Comparison of ENCODE assay signal across 1 cellular context in the genomic region with DNA sequence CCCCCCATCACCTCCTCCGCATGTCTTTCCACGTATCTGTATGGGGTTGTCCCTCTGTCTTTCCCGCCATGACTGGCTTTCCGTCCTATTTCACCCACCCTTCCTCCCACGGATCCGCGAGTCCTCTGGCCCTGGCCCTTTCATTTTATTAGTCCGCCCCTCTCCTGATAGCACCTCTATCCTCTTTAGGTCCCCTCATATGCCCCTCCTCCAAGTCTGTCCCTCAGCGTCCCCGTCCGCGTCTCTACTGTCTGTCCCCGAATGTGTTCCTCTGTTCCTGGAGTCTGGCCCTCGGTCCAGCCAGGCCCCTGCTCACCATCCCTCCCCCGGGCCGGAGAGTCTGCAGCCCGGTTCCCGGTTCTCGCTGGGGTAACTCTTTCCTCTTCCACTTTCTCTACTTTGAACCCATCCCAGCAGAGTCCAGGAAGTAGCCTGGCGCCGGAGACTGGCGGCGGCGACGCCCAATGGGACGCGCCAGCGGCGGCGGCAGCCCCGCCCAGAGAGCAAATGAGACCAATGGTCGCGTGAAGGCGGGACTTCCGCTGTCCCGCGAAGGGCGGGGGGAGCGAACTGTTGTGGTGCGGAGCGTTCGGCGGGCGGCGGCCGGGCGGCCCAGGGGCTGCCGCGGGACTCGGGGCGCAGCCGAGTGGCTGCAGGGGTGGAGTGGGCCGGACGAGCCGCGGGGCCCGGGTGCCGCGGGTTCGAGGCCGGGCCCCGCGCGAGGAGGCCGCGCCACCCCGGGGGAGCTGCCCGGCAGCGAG.
TF ChIP-seq lines count a peak whose summit lies in the region.

SAP30L (plus strand) TSS at position 576 of the 761 bp plus-strand sequence. CDS start 608 bp downstream, outside the sequence.

TF ChIP-seq in HepG2, 621 proteins besides CTCF, POLR2A, EP300 and RAD21 (continued from another document and continues in another):
- TF ChIP-seq, protein P1, sequence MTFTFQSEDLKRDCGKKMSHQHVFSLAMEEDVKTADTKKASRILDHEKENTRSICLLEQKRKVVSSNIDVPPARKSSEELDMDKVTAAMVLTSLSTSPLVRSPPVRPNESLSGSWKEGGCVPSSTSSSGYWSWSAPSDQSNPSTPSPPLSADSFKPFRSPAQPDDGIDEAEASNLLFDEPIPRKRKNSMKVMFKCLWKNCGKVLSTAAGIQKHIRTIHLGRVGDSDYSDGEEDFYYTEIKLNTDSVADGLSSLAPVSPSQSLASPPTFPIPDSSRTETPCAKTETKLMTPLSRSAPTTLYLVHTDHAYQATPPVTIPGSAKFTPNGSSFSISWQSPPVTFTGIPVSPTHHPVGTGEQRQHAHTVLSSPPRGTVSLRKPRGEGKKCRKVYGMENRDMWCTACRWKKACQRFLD (CRISPR knock-in tag; IDR thresholded peaks at IDR 0.05; ENCODE audit: borderline replicate concordance): peak; percentile 44; the same call in 1 of the 2 replicates
- TF ChIP-seq SOX6 (IDR thresholded peaks at IDR 0.05) (no peak), SOX6 (CRISPR knock-in tag; IDR thresholded peaks at IDR 0.05) (no peak; the same call in 1 of the 2 replicates), MBD4 (IDR thresholded peaks at IDR 0.05; ENCODE audit: borderline replicate concordance, low read length) (no peak), ZNF605 (CRISPR knock-in tag; IDR thresholded peaks at IDR 0.05) (peak; percentile 82), ZNF557 (CRISPR knock-in tag; IDR thresholded peaks at IDR 0.05) (0 out of 2 replicates have a peak, but pooled peaks have one; percentile 22), DRAP1 (CRISPR knock-in tag; IDR thresholded peaks at IDR 0.05) (peak; percentile 96), NR2F2 (IDR thresholded peaks at IDR 0.05; ENCODE audit: borderline replicate concordance, low read depth) (no peak; the same call in 1 of the 2 replicates), MTF1 (CRISPR knock-in tag; IDR thresholded peaks at IDR 0.05) (no peak), ZNF232 (CRISPR knock-in tag; IDR thresholded peaks at IDR 0.05; ENCODE audit: borderline replicate concordance) (peak; percentile 73; the same call in 1 of the 2 replicates), RBAK (CRISPR knock-in tag; IDR thresholded peaks at IDR 0.05) (no peak), ZNF572 (CRISPR knock-in tag; IDR thresholded peaks at IDR 0.05) (peak; percentile 74; the same call in 1 of the 2 replicates), ZNF790 (CRISPR knock-in tag; IDR thresholded peaks at IDR 0.05; ENCODE audit: borderline replicate concordance) (0 out of 2 replicates have a peak, but pooled peaks have one; percentile 72), NFATC3 (CRISPR knock-in tag; IDR thresholded peaks at IDR 0.05) (no peak), RXRB (CRISPR knock-in tag; IDR thresholded peaks at IDR 0.05; ENCODE audit: borderline replicate concordance) (0 out of 2 replicates have a peak, but pooled peaks have one; percentile 15), ZNF337 (CRISPR knock-in tag; IDR thresholded peaks at IDR 0.05; ENCODE audit: borderline replicate concordance, low read depth) (no peak), KLF15 (CRISPR knock-in tag; IDR thresholded peaks at IDR 0.05; ENCODE audit: borderline replicate concordance) (no peak), ZNF768 (CRISPR knock-in tag; IDR thresholded peaks at IDR 0.05) (peak; percentile 13; the same call in 1 of the 2 replicates), TEAD2 (CRISPR knock-in tag; IDR thresholded peaks at IDR 0.05) (no peak), HES4 (CRISPR knock-in tag; IDR thresholded peaks at IDR 0.05; ENCODE audit: borderline replicate concordance) (peak; percentile 79; the same call in 1 of the 2 replicates), FOXK1 (CRISPR knock-in tag; IDR thresholded peaks at IDR 0.05; ENCODE audit: borderline replicate concordance, low read depth) (peak; percentile 83; the same call in 1 of the 2 replicates), ZNF761 (CRISPR knock-in tag; conservative IDR thresholded peaks at IDR 0.05) (no peak), HNRNPLL (IDR thresholded peaks at IDR 0.05; ENCODE audit: low read depth, low read length, poor library complexity, severe bottlenecking) (peak; percentile 64), ZNF788 (CRISPR knock-in tag; IDR thresholded peaks at IDR 0.05; ENCODE audit: borderline replicate concordance) (peak; percentile 29; the same call in 1 of the 2 replicates), SRSF9 (IDR thresholded peaks at IDR 0.05; ENCODE audit: borderline replicate concordance, insufficient read depth, low read depth, low read length, poor library complexity, severe bottlenecking) (no peak), ZNF331 (CRISPR knock-in tag; IDR thresholded peaks at IDR 0.05) (peak; percentile 46), HNF4A (CRISPR knock-in tag; IDR thresholded peaks at IDR 0.05) (peak; percentile 66), DNMT3B (CRISPR knock-in tag; conservative IDR thresholded peaks at IDR 0.05) (0 out of 2 replicates have a peak, but pooled peaks have one; percentile 35), ZNF10 (CRISPR knock-in tag; IDR thresholded peaks at IDR 0.05; ENCODE audit: borderline replicate concordance, low read depth) (no peak), KDM4B (CRISPR knock-in tag; IDR thresholded peaks at IDR 0.05) (peak; percentile 36; the same call in 1 of the 2 replicates), POLR2G (IDR thresholded peaks at IDR 0.05; ENCODE audit: low read depth, low read length) (peak; percentile 87), GPBP1L1 (CRISPR knock-in tag; IDR thresholded peaks at IDR 0.05) (no peak), PCBP2 (optimal IDR thresholded peaks at IDR 0.05; ENCODE audit: low read depth, low read length, poor library complexity, severe bottlenecking) (no peak), KMT2A (CRISPR knock-in tag; IDR thresholded peaks at IDR 0.05) (peak; percentile 57), ZSCAN29 (CRISPR knock-in tag; conservative IDR thresholded peaks at IDR 0.05) (0 out of 2 replicates have a peak, but pooled peaks have one; percentile 58), TARDBP (CRISPR knock-in tag; IDR thresholded peaks at IDR 0.05) (0 out of 2 replicates have a peak, but pooled peaks have one; percentile 60), ZNF546 (CRISPR knock-in tag; conservative IDR thresholded peaks at IDR 0.05) (0 out of 2 replicates have a peak, but pooled peaks have one; percentile 26), JUND (CRISPR knock-in tag; IDR thresholded peaks at IDR 0.05) (no peak), ARID2 (CRISPR knock-in tag; IDR thresholded peaks at IDR 0.05; ENCODE audit: borderline replicate concordance) (no peak), ZNF414 (CRISPR knock-in tag; IDR thresholded peaks at IDR 0.05) (peak; percentile 45; the same call in 1 of the 2 replicates), SIN3A (IDR thresholded peaks at IDR 0.05; ENCODE audit: borderline replicate concordance, low read depth, low read length) (peak; percentile 31; the same call in 1 of the 2 replicates), ATF7 (IDR thresholded peaks at IDR 0.05) (no peak), ATF7 (CRISPR knock-in tag; IDR thresholded peaks at IDR 0.05) (no peak), YY1 (IDR thresholded peaks at IDR 0.05; ENCODE audit: insufficient read depth, insufficient replicate concordance, low read depth, low read length) (peak; percentile 29), HDAC1 (CRISPR knock-in tag; IDR thresholded peaks at IDR 0.05) (peak; percentile 79), ZNF567 (CRISPR knock-in tag; IDR thresholded peaks at IDR 0.05; ENCODE audit: borderline replicate concordance) (peak; percentile 55; the same call in 1 of the 2 replicates)
- TF ChIP-seq, protein P2, sequence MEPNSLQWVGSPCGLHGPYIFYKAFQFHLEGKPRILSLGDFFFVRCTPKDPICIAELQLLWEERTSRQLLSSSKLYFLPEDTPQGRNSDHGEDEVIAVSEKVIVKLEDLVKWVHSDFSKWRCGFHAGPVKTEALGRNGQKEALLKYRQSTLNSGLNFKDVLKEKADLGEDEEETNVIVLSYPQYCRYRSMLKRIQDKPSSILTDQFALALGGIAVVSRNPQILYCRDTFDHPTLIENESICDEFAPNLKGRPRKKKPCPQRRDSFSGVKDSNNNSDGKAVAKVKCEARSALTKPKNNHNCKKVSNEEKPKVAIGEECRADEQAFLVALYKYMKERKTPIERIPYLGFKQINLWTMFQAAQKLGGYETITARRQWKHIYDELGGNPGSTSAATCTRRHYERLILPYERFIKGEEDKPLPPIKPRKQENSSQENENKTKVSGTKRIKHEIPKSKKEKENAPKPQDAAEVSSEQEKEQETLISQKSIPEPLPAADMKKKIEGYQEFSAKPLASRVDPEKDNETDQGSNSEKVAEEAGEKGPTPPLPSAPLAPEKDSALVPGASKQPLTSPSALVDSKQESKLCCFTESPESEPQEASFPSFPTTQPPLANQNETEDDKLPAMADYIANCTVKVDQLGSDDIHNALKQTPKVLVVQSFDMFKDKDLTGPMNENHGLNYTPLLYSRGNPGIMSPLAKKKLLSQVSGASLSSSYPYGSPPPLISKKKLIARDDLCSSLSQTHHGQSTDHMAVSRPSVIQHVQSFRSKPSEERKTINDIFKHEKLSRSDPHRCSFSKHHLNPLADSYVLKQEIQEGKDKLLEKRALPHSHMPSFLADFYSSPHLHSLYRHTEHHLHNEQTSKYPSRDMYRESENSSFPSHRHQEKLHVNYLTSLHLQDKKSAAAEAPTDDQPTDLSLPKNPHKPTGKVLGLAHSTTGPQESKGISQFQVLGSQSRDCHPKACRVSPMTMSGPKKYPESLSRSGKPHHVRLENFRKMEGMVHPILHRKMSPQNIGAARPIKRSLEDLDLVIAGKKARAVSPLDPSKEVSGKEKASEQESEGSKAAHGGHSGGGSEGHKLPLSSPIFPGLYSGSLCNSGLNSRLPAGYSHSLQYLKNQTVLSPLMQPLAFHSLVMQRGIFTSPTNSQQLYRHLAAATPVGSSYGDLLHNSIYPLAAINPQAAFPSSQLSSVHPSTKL (CRISPR knock-in tag; IDR thresholded peaks at IDR 0.05): 0 out of 2 replicates have a peak, but pooled peaks have one; percentile 4
- TF ChIP-seq, protein P3, sequence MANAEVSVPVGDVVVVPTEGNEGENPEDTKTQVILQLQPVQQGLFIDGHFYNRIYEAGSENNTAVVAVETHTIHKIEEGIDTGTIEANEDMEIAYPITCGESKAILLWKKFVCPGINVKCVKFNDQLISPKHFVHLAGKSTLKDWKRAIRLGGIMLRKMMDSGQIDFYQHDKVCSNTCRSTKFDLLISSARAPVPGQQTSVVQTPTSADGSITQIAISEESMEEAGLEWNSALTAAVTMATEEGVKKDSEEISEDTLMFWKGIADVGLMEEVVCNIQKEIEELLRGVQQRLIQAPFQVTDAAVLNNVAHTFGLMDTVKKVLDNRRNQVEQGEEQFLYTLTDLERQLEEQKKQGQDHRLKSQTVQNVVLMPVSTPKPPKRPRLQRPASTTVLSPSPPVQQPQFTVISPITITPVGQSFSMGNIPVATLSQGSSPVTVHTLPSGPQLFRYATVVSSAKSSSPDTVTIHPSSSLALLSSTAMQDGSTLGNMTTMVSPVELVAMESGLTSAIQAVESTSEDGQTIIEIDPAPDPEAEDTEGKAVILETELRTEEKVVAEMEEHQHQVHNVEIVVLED (CRISPR knock-in tag; IDR thresholded peaks at IDR 0.05; ENCODE audit: borderline replicate concordance): no peak
- TF ChIP-seq, protein P4, sequence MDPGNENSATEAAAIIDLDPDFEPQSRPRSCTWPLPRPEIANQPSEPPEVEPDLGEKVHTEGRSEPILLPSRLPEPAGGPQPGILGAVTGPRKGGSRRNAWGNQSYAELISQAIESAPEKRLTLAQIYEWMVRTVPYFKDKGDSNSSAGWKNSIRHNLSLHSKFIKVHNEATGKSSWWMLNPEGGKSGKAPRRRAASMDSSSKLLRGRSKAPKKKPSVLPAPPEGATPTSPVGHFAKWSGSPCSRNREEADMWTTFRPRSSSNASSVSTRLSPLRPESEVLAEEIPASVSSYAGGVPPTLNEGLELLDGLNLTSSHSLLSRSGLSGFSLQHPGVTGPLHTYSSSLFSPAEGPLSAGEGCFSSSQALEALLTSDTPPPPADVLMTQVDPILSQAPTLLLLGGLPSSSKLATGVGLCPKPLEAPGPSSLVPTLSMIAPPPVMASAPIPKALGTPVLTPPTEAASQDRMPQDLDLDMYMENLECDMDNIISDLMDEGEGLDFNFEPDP (CRISPR knock-in tag; conservative IDR thresholded peaks at IDR 0.05): no peak
- TF ChIP-seq, protein P5, sequence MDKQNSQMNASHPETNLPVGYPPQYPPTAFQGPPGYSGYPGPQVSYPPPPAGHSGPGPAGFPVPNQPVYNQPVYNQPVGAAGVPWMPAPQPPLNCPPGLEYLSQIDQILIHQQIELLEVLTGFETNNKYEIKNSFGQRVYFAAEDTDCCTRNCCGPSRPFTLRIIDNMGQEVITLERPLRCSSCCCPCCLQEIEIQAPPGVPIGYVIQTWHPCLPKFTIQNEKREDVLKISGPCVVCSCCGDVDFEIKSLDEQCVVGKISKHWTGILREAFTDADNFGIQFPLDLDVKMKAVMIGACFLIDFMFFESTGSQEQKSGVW (CRISPR knock-in tag; IDR thresholded peaks at IDR 0.05; ENCODE audit: borderline replicate concordance): no peak
- TF ChIP-seq, protein P6, sequence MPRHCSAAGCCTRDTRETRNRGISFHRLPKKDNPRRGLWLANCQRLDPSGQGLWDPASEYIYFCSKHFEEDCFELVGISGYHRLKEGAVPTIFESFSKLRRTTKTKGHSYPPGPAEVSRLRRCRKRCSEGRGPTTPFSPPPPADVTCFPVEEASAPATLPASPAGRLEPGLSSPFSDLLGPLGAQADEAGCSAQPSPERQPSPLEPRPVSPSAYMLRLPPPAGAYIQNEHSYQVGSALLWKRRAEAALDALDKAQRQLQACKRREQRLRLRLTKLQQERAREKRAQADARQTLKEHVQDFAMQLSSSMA (CRISPR knock-in tag; IDR thresholded peaks at IDR 0.05): no peak
- TF ChIP-seq, protein P7, sequence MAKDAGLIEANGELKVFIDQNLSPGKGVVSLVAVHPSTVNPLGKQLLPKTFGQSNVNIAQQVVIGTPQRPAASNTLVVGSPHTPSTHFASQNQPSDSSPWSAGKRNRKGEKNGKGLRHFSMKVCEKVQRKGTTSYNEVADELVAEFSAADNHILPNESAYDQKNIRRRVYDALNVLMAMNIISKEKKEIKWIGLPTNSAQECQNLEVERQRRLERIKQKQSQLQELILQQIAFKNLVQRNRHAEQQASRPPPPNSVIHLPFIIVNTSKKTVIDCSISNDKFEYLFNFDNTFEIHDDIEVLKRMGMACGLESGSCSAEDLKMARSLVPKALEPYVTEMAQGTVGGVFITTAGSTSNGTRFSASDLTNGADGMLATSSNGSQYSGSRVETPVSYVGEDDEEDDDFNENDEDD (CRISPR knock-in tag; IDR thresholded peaks at IDR 0.05; ENCODE audit: borderline replicate concordance): peak; percentile 49; the same call in 1 of the 2 replicates
